ENCODE assay signal across 1 cellular context in the genomic region with DNA sequence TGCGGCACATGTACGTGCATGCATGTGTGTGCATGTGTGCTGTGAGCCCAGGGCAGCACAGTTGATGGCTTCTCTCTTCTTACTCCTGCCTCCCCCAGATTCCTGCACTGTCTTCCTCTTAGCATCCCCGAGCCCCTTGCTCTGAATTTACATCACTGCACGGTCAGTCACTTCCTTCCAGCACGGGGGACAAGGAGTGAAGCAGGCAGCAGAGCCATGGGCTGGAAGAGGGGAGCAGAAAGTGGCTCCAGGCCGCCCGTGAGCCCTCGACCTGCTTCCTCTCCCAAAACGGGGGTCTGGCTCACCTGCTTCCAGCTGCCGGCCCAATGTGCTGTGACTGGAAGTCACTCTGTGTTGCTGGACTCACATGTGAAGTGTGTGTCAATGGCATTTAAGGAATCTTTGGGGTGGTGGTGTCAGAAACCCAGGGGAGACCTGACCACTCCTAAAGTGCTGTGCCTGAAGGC.
TF ChIP-seq lines count a peak whose summit lies in the region.

No MANE protein-coding gene starts in this region.

TF ChIP-seq in GM12878, 131 proteins besides CTCF, POLR2A, EP300 and RAD21:
- TF ChIP-seq, protein P1, sequence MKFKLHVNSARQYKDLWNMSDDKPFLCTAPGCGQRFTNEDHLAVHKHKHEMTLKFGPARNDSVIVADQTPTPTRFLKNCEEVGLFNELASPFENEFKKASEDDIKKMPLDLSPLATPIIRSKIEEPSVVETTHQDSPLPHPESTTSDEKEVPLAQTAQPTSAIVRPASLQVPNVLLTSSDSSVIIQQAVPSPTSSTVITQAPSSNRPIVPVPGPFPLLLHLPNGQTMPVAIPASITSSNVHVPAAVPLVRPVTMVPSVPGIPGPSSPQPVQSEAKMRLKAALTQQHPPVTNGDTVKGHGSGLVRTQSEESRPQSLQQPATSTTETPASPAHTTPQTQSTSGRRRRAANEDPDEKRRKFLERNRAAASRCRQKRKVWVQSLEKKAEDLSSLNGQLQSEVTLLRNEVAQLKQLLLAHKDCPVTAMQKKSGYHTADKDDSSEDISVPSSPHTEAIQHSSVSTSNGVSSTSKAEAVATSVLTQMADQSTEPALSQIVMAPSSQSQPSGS (IDR thresholded peaks at IDR 0.05; ENCODE audit: low read length) = no peak
- TF ChIP-seq POLR2AphosphoS2 (IDR thresholded peaks at IDR 0.05; ENCODE audit: low read depth, low read length) (no peak), MXI1 (IDR thresholded peaks at IDR 0.05; ENCODE audit: low read depth, low read length) (no peak), BMI1 (IDR thresholded peaks at IDR 0.05; ENCODE audit: borderline replicate concordance) (no peak), EGR1 (IDR thresholded peaks at IDR 0.05; ENCODE audit: borderline replicate concordance in 1 of 2, low read depth in 2 of 2, low read length in 2 of 2) (no peak), CBFB (IDR thresholded peaks at IDR 0.05; ENCODE audit: low read depth) (no peak), SIN3A (IDR thresholded peaks at IDR 0.05; ENCODE audit: low read depth, low read length) (no peak), CHD2 (IDR thresholded peaks at IDR 0.05; ENCODE audit: borderline replicate concordance, low read depth, low read length) (no peak), TCF7 (IDR thresholded peaks at IDR 0.05; ENCODE audit: borderline replicate concordance) (no peak), LARP7 (IDR thresholded peaks at IDR 0.05) (no peak), MTA3 (IDR thresholded peaks at IDR 0.05; ENCODE audit: borderline replicate concordance, low read length) (no peak), NFXL1 (IDR thresholded peaks at IDR 0.05; ENCODE audit: borderline replicate concordance) (no peak), ZNF217 (IDR thresholded peaks at IDR 0.05) (no peak), YY1 (IDR thresholded peaks at IDR 0.05; ENCODE audit: low read depth, low read length) (no peak), ZSCAN29 (IDR thresholded peaks at IDR 0.05) (no peak), DPF2 (IDR thresholded peaks at IDR 0.05) (no peak)
- TF ChIP-seq, protein P2, sequence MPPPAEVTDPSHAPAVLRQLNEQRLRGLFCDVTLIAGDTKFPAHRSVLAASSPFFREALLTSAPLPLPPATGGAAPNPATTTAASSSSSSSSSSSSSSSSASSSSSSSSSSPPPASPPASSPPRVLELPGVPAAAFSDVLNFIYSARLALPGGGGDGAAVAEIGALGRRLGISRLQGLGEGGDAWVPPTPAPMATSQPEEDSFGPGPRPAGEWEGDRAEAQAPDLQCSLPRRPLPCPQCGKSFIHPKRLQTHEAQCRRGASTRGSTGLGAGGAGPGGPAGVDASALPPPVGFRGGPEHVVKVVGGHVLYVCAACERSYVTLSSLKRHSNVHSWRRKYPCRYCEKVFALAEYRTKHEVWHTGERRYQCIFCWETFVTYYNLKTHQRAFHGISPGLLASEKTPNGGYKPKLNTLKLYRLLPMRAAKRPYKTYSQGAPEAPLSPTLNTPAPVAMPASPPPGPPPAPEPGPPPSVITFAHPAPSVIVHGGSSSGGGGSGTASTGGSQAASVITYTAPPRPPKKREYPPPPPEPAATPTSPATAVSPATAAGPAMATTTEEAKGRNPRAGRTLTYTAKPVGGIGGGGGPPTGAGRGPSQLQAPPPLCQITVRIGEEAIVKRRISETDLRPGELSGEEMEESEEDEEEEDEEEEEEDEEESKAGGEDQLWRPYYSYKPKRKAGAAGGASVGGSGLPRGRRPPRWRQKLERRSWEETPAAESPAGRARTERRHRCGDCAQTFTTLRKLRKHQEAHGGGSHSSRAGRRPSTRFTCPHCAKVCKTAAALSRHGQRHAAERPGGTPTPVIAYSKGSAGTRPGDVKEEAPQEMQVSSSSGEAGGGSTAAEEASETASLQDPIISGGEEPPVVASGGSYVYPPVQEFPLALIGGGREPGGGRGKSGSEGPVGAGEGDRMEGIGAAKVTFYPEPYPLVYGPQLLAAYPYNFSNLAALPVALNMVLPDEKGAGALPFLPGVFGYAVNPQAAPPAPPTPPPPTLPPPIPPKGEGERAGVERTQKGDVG (CRISPR knock-in tag; IDR thresholded peaks at IDR 0.05) = no peak
- TF ChIP-seq, protein P3, sequence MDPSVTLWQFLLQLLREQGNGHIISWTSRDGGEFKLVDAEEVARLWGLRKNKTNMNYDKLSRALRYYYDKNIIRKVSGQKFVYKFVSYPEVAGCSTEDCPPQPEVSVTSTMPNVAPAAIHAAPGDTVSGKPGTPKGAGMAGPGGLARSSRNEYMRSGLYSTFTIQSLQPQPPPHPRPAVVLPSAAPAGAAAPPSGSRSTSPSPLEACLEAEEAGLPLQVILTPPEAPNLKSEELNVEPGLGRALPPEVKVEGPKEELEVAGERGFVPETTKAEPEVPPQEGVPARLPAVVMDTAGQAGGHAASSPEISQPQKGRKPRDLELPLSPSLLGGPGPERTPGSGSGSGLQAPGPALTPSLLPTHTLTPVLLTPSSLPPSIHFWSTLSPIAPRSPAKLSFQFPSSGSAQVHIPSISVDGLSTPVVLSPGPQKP (IDR thresholded peaks at IDR 0.05; ENCODE audit: low read depth, low read length) = no peak
- TF ChIP-seq, protein P4, sequence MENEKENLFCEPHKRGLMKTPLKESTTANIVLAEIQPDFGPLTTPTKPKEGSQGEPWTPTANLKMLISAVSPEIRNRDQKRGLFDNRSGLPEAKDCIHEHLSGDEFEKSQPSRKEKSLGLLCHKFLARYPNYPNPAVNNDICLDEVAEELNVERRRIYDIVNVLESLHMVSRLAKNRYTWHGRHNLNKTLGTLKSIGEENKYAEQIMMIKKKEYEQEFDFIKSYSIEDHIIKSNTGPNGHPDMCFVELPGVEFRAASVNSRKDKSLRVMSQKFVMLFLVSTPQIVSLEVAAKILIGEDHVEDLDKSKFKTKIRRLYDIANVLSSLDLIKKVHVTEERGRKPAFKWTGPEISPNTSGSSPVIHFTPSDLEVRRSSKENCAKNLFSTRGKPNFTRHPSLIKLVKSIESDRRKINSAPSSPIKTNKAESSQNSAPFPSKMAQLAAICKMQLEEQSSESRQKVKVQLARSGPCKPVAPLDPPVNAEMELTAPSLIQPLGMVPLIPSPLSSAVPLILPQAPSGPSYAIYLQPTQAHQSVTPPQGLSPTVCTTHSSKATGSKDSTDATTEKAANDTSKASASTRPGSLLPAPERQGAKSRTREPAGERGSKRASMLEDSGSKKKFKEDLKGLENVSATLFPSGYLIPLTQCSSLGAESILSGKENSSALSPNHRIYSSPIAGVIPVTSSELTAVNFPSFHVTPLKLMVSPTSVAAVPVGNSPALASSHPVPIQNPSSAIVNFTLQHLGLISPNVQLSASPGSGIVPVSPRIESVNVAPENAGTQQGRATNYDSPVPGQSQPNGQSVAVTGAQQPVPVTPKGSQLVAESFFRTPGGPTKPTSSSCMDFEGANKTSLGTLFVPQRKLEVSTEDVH (IDR thresholded peaks at IDR 0.05; ENCODE audit: low read depth, partially characterized antibody) = no peak
